Comparison of ENCODE assay signal across 1 cellular context in genomic region chr17:45263477-45263860, GRCh38.
TF ChIP-seq lines count a peak whose summit lies in the region.

No MANE protein-coding gene starts in this region.

TF ChIP-seq in IMR-90, 13 proteins besides CTCF, POLR2A, EP300 and RAD21:
- TF ChIP-seq BHLHE40 (IDR thresholded peaks at IDR 0.05; ENCODE audit: low read depth, low read length) (no peak), CHD1 (IDR thresholded peaks at IDR 0.05; ENCODE audit: low read depth, low read length) (no peak), MAFK (IDR thresholded peaks at IDR 0.05; ENCODE audit: low read depth, low read length) (no peak), ELK1 (IDR thresholded peaks at IDR 0.05; ENCODE audit: borderline replicate concordance, low read depth, low read length) (no peak), RFX5 (IDR thresholded peaks at IDR 0.05; ENCODE audit: low read depth, low read length) (no peak), MAZ (IDR thresholded peaks at IDR 0.05; ENCODE audit: borderline replicate concordance, low read depth, low read length) (no peak), RCOR1 (IDR thresholded peaks at IDR 0.05; ENCODE audit: insufficient replicate concordance, low read length) (no peak), FOS (IDR thresholded peaks at IDR 0.05; ENCODE audit: low read depth, low read length) (no peak)
TF ChIP-seq in IMR-90: peak in this region for 0.
